Comparison of ENCODE assay signal across 28 cellular contexts in genomic region chr10:86670876-86671275, GRCh38. TPM values are rescaled to one million over a fixed set of nuclear protein-coding genes. Genes with fewer than 3 reads are reported as not detected.
A peak's percentile ranks its signal among the peaks of the same experiment; 100 is the strongest.
DNase-seq lines count a peak whose midpoint lies in the region; ATAC-seq, FAIRE-seq and TF ChIP-seq lines count a peak whose summit lies in the region.
"Had no signal": no experiment of that assay in that cellular context is flagged by ENCODE, and none has a peak within 500 bp of the region (broad histone marks: within the 10 kb centered on the region; RNA-seq: fewer than 3 reads in every experiment).

No MANE protein-coding gene starts in this region.

- no peaks in the 10 kb centered on the region for H3K27me3 Mint-ChIP-seq in chondrocyte (ENCODE audit: low read depth)
- H3K27me3 Mint-ChIP-seq: stimulated activated naive CD8-positive, alpha-beta T cell treated with anti-CD3 and anti-CD28 coated beads, Interleukin-15, Interleukin-2, amounts not matched to agents 100 ng/mL and 50 ng/mL, for 24 hours had no signal

- no peak overlapping the region for H3K27ac ChIP-seq in BLaER1 treated with 17β-estradiol and CSF1 and Interleukin-3, amounts not matched to agents 10 nM and 100 nM
- H3K27ac ChIP-seq in gastrocnemius medialis: peak overlapping the region; percentile 98 to 100 (median 99)
- H3K27ac ChIP-seq in small intestine (ENCODE audit: low read depth in 1 of 2, low read length in 1 of 2): no peak overlapping the region
- H3K27ac ChIP-seq: neutrophil, VCaP had no signal

- no peaks in the 10 kb centered on the region for H3K36me3 Mint-ChIP-seq in chondrocyte (ENCODE audit: low read depth)
- H3K36me3 Mint-ChIP-seq: activated naive CD4-positive, alpha-beta T cell treated with anti-CD3 and anti-CD28 coated beads, Interleukin-2, amount 50 U/mL, for 72 hours had no signal

- FAIRE-seq in small intestine (lab: Jason Lieb, UNC): no peak
- FAIRE-seq: GM12891 had no signal

- no peak for ATAC-seq in gastrocnemius medialis
- ATAC-seq: activated naive CD4-positive, alpha-beta T cell treated with anti-CD3 and anti-CD28 coated beads, Interleukin-2, amount 50 U/mL, for 72 hours; effector memory CD8-positive, alpha-beta T cell; Panc1; T-helper 17 cell had no signal

- H3K4me3 Mint-ChIP-seq in chondrocyte (ENCODE audit: unreplicated experiment): peak overlapping the region; percentile 76
- H3K4me3 Mint-ChIP-seq: activated T-helper 1 cell treated with anti-CD3 and anti-CD28 coated beads, Interleukin-12 subunit alpha, Interleukin-12 subunit beta, Interleukin-2, Interleukin-4 antibody, amounts not matched to agents 30 ng/mL and 10 ng/mL and 1 ng/mL, durations not matched to agents 14 hours and 24 hours and 36 hours; effector memory CD8-positive, alpha-beta T cell; stimulated activated naive CD8-positive, alpha-beta T cell treated with anti-CD3 and anti-CD28 coated beads, Interleukin-15, Interleukin-2, amounts not matched to agents 100 ng/mL and 50 ng/mL, for 24 hours; T-helper 17 cell had no signal

- peak overlapping the region in 8 of 11 experiments; percentile 2 to 93 (median 88); a peak in 11 of 22 replicates for H3K4me2 ChIP-seq in BLaER1 treated with 17β-estradiol and CSF1 and Interleukin-3, amounts not matched to agents 10 nM and 100 nM

- H3K9ac ChIP-seq in BLaER1 treated with 17β-estradiol and CSF1 and Interleukin-3, amounts not matched to agents 10 nM and 100 nM: no peak overlapping the region

- peaks cover 0 to 45% (median 0%) of the 10 kb centered on the region in 11 experiments; a peak in 3 of 22 replicates for H4K20me1 ChIP-seq in BLaER1 treated with 17β-estradiol and CSF1 and Interleukin-3, amounts not matched to agents 10 nM and 100 nM

- H3K9me3 Mint-ChIP-seq in chondrocyte (ENCODE audit: low read depth): no peaks in the 10 kb centered on the region
- H3K9me3 Mint-ChIP-seq: activated naive CD4-positive, alpha-beta T cell treated with anti-CD3 and anti-CD28 coated beads, Interleukin-2, amount 50 U/mL, for 72 hours; activated T-helper 1 cell treated with anti-CD3 and anti-CD28 coated beads, Interleukin-12 subunit alpha, Interleukin-12 subunit beta, Interleukin-2, Interleukin-4 antibody, amounts not matched to agents 30 ng/mL and 10 ng/mL and 1 ng/mL, durations not matched to agents 14 hours and 24 hours and 36 hours; effector memory CD8-positive, alpha-beta T cell; stimulated activated naive CD8-positive, alpha-beta T cell treated with anti-CD3 and anti-CD28 coated beads, Interleukin-15, Interleukin-2, amounts not matched to agents 100 ng/mL and 50 ng/mL, for 24 hours had no signal

- intact Hi-C loops in gastrocnemius medialis (cut with DNase I; ENCODE audit: low total_unique reads): loop anchor here (5.0 kb wide), 1 partner anchor 139 kb away; no protein-coding TSS in a partner anchor

- H3K4me3 ChIP-seq in BLaER1 treated with 17β-estradiol and CSF1 and Interleukin-3, amounts not matched to agents 10 nM and 100 nM: no peak overlapping the region
- H3K4me3 ChIP-seq in gastrocnemius medialis: peak overlapping the region; percentile 51 to 79 (median 69)
- H3K4me3 ChIP-seq in small intestine (ENCODE audit: low read depth in 1 of 2, low read length in 2 of 2): no peak overlapping the region
- H3K4me3 ChIP-seq: mucosa of descending colon had no signal

- no peaks in the 10 kb centered on the region for H3K36me3 ChIP-seq in BLaER1 treated with 17β-estradiol and CSF1 and Interleukin-3, amounts not matched to agents 10 nM and 100 nM
- no peaks in the 10 kb centered on the region for H3K36me3 ChIP-seq in gastrocnemius medialis
- H3K36me3 ChIP-seq in small intestine (ENCODE audit: control insufficient read depth in 2 of 2, insufficient read depth in 2 of 2, low read length in 2 of 2): no peaks in the 10 kb centered on the region
- H3K36me3 ChIP-seq: neutrophil had no signal

- 88 to 92% (median 91%) methylated on average over 8 of the region's 8 CpGs for WGBS in small intestine, 3 donors

- in situ Hi-C loops in gastrocnemius medialis (cut with MboI; ENCODE audit: low sequenced_read_pairs in 4 of 4): loop anchor here in 1 of 4 donors (10.0 kb wide), 1 partner anchor 146 kb away; the partner anchor contains the start of gene WAPL

- DNase-seq in chondrocyte (ENCODE audit: low spot score): no peak
- peak; percentile 40 for DNase-seq in left kidney (ENCODE audit: low read depth, low spot score)
- no peak for DNase-seq in gastrocnemius medialis
- no peak for DNase-seq in NCI-H345 treated with DMSO at 0.1 percent for 48 hours (lab: John Stamatoyannopoulos, UW; ENCODE audit: unreplicated experiment)
- DNase-seq in erythroblast (lab: John Stamatoyannopoulos, UW): no peak
- DNase-seq in NCI-H2081 (lab: John Stamatoyannopoulos, UW): no peak
- no peak for DNase-seq in small intestine
- DNase-seq: activated CD4-positive, alpha-beta T cell treated with anti-CD3 and anti-CD28 coated beads, Interleukin-2, amount 50 U/mL, for 1 hour; C1 segment of cervical spinal cord; effector memory CD8-positive, alpha-beta T cell; head of caudate nucleus; NCI-H2029 treated with DMSO at 0.1 percent for 48 hours; T-helper 17 cell had no signal

- peaks cover 89% of the 10 kb centered on the region for H3K4me1 Mint-ChIP-seq in chondrocyte (ENCODE audit: low read depth)

- TF ChIP-seq POLR2A in gastrocnemius medialis (IDR thresholded peaks at IDR 0.05) (no peak), erythroblast (IDR thresholded peaks at IDR 0.05; ENCODE audit: low read length) (no peak)

- peaks cover 25 to 100% (median 95%) of the 10 kb centered on the region in 10 experiments for H3K4me1 ChIP-seq in BLaER1 treated with 17β-estradiol and CSF1 and Interleukin-3, amounts not matched to agents 10 nM and 100 nM
- peaks cover 89 to 97% of the 10 kb centered on the region in 2 donors for H3K4me1 ChIP-seq in gastrocnemius medialis
- H3K4me1 ChIP-seq in small intestine (ENCODE audit: control insufficient read depth in 2 of 2, insufficient read depth in 1 of 2, low read depth in 1 of 2, low read length in 1 of 2): no peaks in the 10 kb centered on the region

- H3K27me3 ChIP-seq in BLaER1 treated with 17β-estradiol and CSF1 and Interleukin-3, amounts not matched to agents 10 nM and 100 nM: peaks cover 0 to 6% (median 0%) of the 10 kb centered on the region in 11 experiments; a peak in 1 of 22 replicates
- H3K27me3 ChIP-seq in gastrocnemius medialis (no peaks in the 10 kb centered on the region), small intestine (ENCODE audit: control insufficient read depth in 2 of 2, insufficient read depth in 2 of 2, low read length in 2 of 2) (no peaks in the 10 kb centered on the region)
- H3K27me3 ChIP-seq: neutrophil had no signal

- H3K9me3 ChIP-seq in BLaER1 treated with 17β-estradiol and CSF1 and Interleukin-3, amounts not matched to agents 10 nM and 100 nM (replicated peaks in 1 of 11): no peaks in the 10 kb centered on the region
- no peaks in the 10 kb centered on the region for H3K9me3 ChIP-seq in gastrocnemius medialis
- no peaks in the 10 kb centered on the region for H3K9me3 ChIP-seq in small intestine (ENCODE audit: control insufficient read depth, low read depth)
- H3K9me3 ChIP-seq: mucosa of descending colon, neutrophil had no signal

- H3K27ac Mint-ChIP-seq in chondrocyte (ENCODE audit: unreplicated experiment): no peak overlapping the region
- H3K27ac Mint-ChIP-seq: activated naive CD4-positive, alpha-beta T cell treated with anti-CD3 and anti-CD28 coated beads, Interleukin-2, amount 50 U/mL, for 72 hours; activated T-helper 1 cell treated with anti-CD3 and anti-CD28 coated beads, Interleukin-12 subunit alpha, Interleukin-12 subunit beta, Interleukin-2, Interleukin-4 antibody, amounts not matched to agents 30 ng/mL and 10 ng/mL and 1 ng/mL, durations not matched to agents 14 hours and 24 hours and 36 hours; effector memory CD8-positive, alpha-beta T cell; stimulated activated naive CD8-positive, alpha-beta T cell treated with anti-CD3 and anti-CD28 coated beads, Interleukin-15, Interleukin-2, amounts not matched to agents 100 ng/mL and 50 ng/mL, for 24 hours; T-helper 17 cell had no signal

- TF ChIP-seq CTCF in chondrocyte (IDR thresholded peaks at IDR 0.05) (no peak), gastrocnemius medialis (IDR thresholded peaks at IDR 0.05 in 4 of 5, conservative IDR thresholded peaks at IDR 0.05 in 1 of 5) (no peak)

RNA-seq across cellular contexts. Expression of gene LDB3, which starts 2.6 kb away (rescaled TPM):
- total RNA-seq in chondrocyte (4.0 to 22.7 TPM (median 21.5 TPM) in 3 replicates), gastrocnemius medialis (100 to 1,000 TPM; 164 to 305 (median 227) TPM)
- polyA plus RNA-seq in small intestine: 1 to 10 TPM in 2 of 3 donors, under 1 TPM in 1; 0.45 to 1.7 (median 1.1) TPM
- total RNA-seq: HT1080, T-helper 17 cell had no signal

RNA-seq across cellular contexts. Expression of gene OPN4, which starts 16.5 kb away (rescaled TPM):
- not detected in 3 replicates for total RNA-seq in chondrocyte
- total RNA-seq in gastrocnemius medialis: 1 to 10 TPM in 1 of 4 donors, under 1 TPM in 2, not detected in 1; 0.13 to 4.2 (median 0.92) TPM
- under 1 TPM in 1 of 3 donors, not detected in 2; 0.07 TPM for polyA plus RNA-seq in small intestine
- total RNA-seq: activated naive CD4-positive, alpha-beta T cell treated with anti-CD3 and anti-CD28 coated beads, Interleukin-2, amount 50 U/mL, for 72 hours; activated T-helper 1 cell treated with anti-CD3 and anti-CD28 coated beads, Interleukin-12 subunit alpha, Interleukin-12 subunit beta, Interleukin-2, Interleukin-4 antibody, amounts not matched to agents 30 ng/mL and 10 ng/mL and 1 ng/mL, durations not matched to agents 14 hours and 24 hours and 36 hours; cerebellum; HT1080; liver; NCI-H460; renal cortical epithelial cell; T-helper 17 cell; urinary bladder had no signal
- polyA plus RNA-seq: liver had no signal

Comparison
In these comparisons a context has a peak if more than half of its experiments do, and no peak if none do; other contexts are left out.
1. H3K27ac ChIP-seq: peak in gastrocnemius medialis (4 of 4); none in BLaER1 treated with 17β-estradiol and CSF1 and Interleukin-3, amounts not matched to agents 10 nM and 100 nM (0 of 11) and small intestine (0 of 2).
2. H3K4me3 ChIP-seq: peak in gastrocnemius medialis (4 of 4); none in BLaER1 treated with 17β-estradiol and CSF1 and Interleukin-3, amounts not matched to agents 10 nM and 100 nM (0 of 10) and small intestine (0 of 2).